9 cellular contexts compared by ENCODE assay signal in genomic region chr14:74478996-74479635, GRCh38. TPM values are rescaled to one million over a fixed set of nuclear protein-coding genes. Genes with fewer than 3 reads are reported as not detected.
DNase-seq lines count a peak whose midpoint lies in the region; ATAC-seq and TF ChIP-seq lines count a peak whose summit lies in the region.
"Had no signal": no experiment of that assay in that cellular context is flagged by ENCODE, and none has a peak within 500 bp of the region (broad histone marks: within the 10 kb centered on the region; RNA-seq: fewer than 3 reads in every experiment).

No MANE protein-coding gene starts in this region.

- H3K27me3 Mint-ChIP-seq in brain = no peaks in the 10 kb centered on the region
- H3K27me3 Mint-ChIP-seq: activated naive CD4-positive, alpha-beta T cell treated with anti-CD3 and anti-CD28 coated beads, Interleukin-2, amount 10 ng/mL, durations not matched to agents 7 days and 5 days had no signal

- no peaks in the 10 kb centered on the region for H3K79me1 ChIP-seq in mesendoderm (ENCODE audit: low read length)

- in situ Hi-C loops in Caki2 (cut with HindIII; ENCODE audit: low pct_unique_long_range_greater_than_20kb, low sequenced_read_pairs) = loop anchor here (25.0 kb wide), 1 partner anchor 117 kb away; no protein-coding TSS in a partner anchor

- no peaks in the 10 kb centered on the region for H3K79me2 ChIP-seq in mesendoderm (ENCODE audit: control insufficient read depth, insufficient read depth, low read length)

- H3K4me3 Mint-ChIP-seq in brain = no peak overlapping the region
- H3K4me3 Mint-ChIP-seq: activated naive CD4-positive, alpha-beta T cell treated with anti-CD3 and anti-CD28 coated beads, Interleukin-2, amount 10 ng/mL, durations not matched to agents 7 days and 5 days had no signal

- H3K4me3 ChIP-seq in mesendoderm (ENCODE audit: low read length) = no peak overlapping the region

- H3K4me1 ChIP-seq in mesendoderm (ENCODE audit: control insufficient read depth, low read depth, low read length) = peaks cover 5% of the 10 kb centered on the region

- no CpG with 5 or more reads among the region's 2 CpGs for WGBS in mesendoderm (ENCODE audit: extremely low coverage, insufficient coverage, low lambda C conversion rate)

- no peak for ATAC-seq in HG02852 (IDR thresholded peaks at IDR 0.05; ENCODE audit: unreplicated experiment)

- no peak overlapping the region for H3K27ac ChIP-seq in mesendoderm (ENCODE audit: low read depth, low read length)

- H2BK5ac ChIP-seq in mesendoderm (ENCODE audit: low read length) = peak overlapping the region; percentile 51

- peak; percentile 89 to 91 for TF ChIP-seq CTCF in brain (conservative IDR thresholded peaks at IDR 0.05)

- no peak overlapping the region for H3K23ac ChIP-seq in mesendoderm (ENCODE audit: low read length)

- no peaks in the 10 kb centered on the region for H3K9me3 Mint-ChIP-seq in brain
- H3K9me3 Mint-ChIP-seq: activated naive CD4-positive, alpha-beta T cell treated with anti-CD3 and anti-CD28 coated beads, Interleukin-2, amount 10 ng/mL, durations not matched to agents 7 days and 5 days had no signal

- H2BK120ac ChIP-seq in mesendoderm (ENCODE audit: low read depth, low read length) = no peak overlapping the region

- H2AK5ac ChIP-seq in mesendoderm (ENCODE audit: low read length) = no peak overlapping the region

- H4K8ac ChIP-seq in mesendoderm (ENCODE audit: low read depth, low read length) = no peak overlapping the region

- H3K27me3 ChIP-seq in mesendoderm (ENCODE audit: insufficient read depth, low read length, poor library complexity) = no peaks in the 10 kb centered on the region

- H3K9ac ChIP-seq in mesendoderm (ENCODE audit: low read length) = no peak overlapping the region

- H3K36me3 Mint-ChIP-seq in brain = peaks cover 1% of the 10 kb centered on the region

- H3K36me3 ChIP-seq in mesendoderm (ENCODE audit: control insufficient read depth, insufficient read depth, low read length) = peaks cover 6% of the 10 kb centered on the region

- H3K4me2 ChIP-seq in mesendoderm (ENCODE audit: low read length) = no peak overlapping the region

- peak; percentile 11 for DNase-seq in Caki2 (ENCODE audit: low read depth)
- DNase-seq in M059J (ENCODE audit: low read depth) = peak; percentile 27
- peak; percentile 75 for DNase-seq in mesendoderm
- DNase-seq in putamen (ENCODE audit: low spot score) = no peak
- no peak for DNase-seq in NCI-H2196 treated with DMSO at 0.1 percent for 48 hours (lab: John Stamatoyannopoulos, UW; ENCODE audit: unreplicated experiment)
- no peak for DNase-seq in NOMO-1 (lab: John Stamatoyannopoulos, UW; ENCODE audit: unreplicated experiment in 2 of 2)
- DNase-seq: activated naive CD4-positive, alpha-beta T cell treated with anti-CD3 and anti-CD28 coated beads, Interleukin-2, amount 10 ng/mL, durations not matched to agents 7 days and 5 days had no signal

- H3K56ac ChIP-seq in mesendoderm (ENCODE audit: low read length) = peak overlapping the region; percentile 73

- H2BK15ac ChIP-seq in mesendoderm (replicated peaks; ENCODE audit: low read depth) = no peak overlapping the region

- no peak overlapping the region for H4K5ac ChIP-seq in mesendoderm (ENCODE audit: low read length)

- no peak overlapping the region for H3K27ac Mint-ChIP-seq in brain
- H3K27ac Mint-ChIP-seq: activated naive CD4-positive, alpha-beta T cell treated with anti-CD3 and anti-CD28 coated beads, Interleukin-2, amount 10 ng/mL, durations not matched to agents 7 days and 5 days had no signal

- no peak overlapping the region for H3K18ac ChIP-seq in mesendoderm (ENCODE audit: low read length)

- peaks cover 48% of the 10 kb centered on the region for H3K4me1 Mint-ChIP-seq in brain
- H3K4me1 Mint-ChIP-seq: activated naive CD4-positive, alpha-beta T cell treated with anti-CD3 and anti-CD28 coated beads, Interleukin-2, amount 10 ng/mL, durations not matched to agents 7 days and 5 days had no signal

- H3K4ac ChIP-seq in mesendoderm (ENCODE audit: low read depth, low read length) = no peak overlapping the region

RNA-seq across cellular contexts. Expression of gene NPC2, which starts 14.0 kb away (rescaled TPM):
- 86.8 and 87.1 TPM in 2 replicates for total RNA-seq in Caki2 (2014; rRNA removed; shearing (Covaris generic); ENCODE audit: low replicate concordance)
- total RNA-seq in M059J (2014; rRNA removed; shearing (Covaris generic)) = 390 and 816 TPM in 2 replicates
- 149 TPM for polyA plus RNA-seq in brain (ENCODE audit: insufficient read depth, low read depth, low replicate concordance)
- 266 TPM for polyA plus RNA-seq in mesendoderm (2013, experiment 1 of 2)
- polyA plus RNA-seq in mesendoderm (2013, experiment 2 of 2) = 248 TPM

RNA-seq across cellular contexts. Expression of gene ISCA2, which starts 14.4 kb away (rescaled TPM):
- total RNA-seq in Caki2 (2014; rRNA removed; shearing (Covaris generic); ENCODE audit: low replicate concordance) = 40.9 and 48.5 TPM in 2 replicates
- total RNA-seq in M059J (2014; rRNA removed; shearing (Covaris generic)) = 29.8 and 33.6 TPM in 2 replicates
- polyA plus RNA-seq in brain (ENCODE audit: insufficient read depth, low read depth, low replicate concordance) = 25.3 TPM
- 36.8 TPM for polyA plus RNA-seq in mesendoderm (2013, experiment 1 of 2)
- polyA plus RNA-seq in mesendoderm (2013, experiment 2 of 2) = 34.3 TPM

RNA-seq across cellular contexts. Expression of gene SYNDIG1L, which starts 53.1 kb away (rescaled TPM):
- total RNA-seq in Caki2 (2014; rRNA removed; shearing (Covaris generic); ENCODE audit: low replicate concordance) = not detected in 2 replicates
- not detected in 2 replicates for total RNA-seq in M059J (2014; rRNA removed; shearing (Covaris generic))
- polyA plus RNA-seq in brain (ENCODE audit: insufficient read depth, low read depth, low replicate concordance) = 0.78 TPM
- 0.37 TPM for polyA plus RNA-seq in mesendoderm (2013, experiment 1 of 2)
- polyA plus RNA-seq in mesendoderm (2013, experiment 2 of 2) = 0.34 TPM

Comparison
In these comparisons a context has a peak if more than half of its experiments do, and no peak if none do; other contexts are left out.
1. DNase-seq: peak in Caki2 (single experiment), M059J (single experiment) and mesendoderm (single experiment); none in putamen (single experiment), NCI-H2196 treated with DMSO at 0.1 percent for 48 hours (single experiment) and NOMO-1 (0 of 2).